11 cellular contexts compared by ENCODE assay signal in genomic region chr16:48317614-48318013, GRCh38.
DNase-seq lines count a peak whose midpoint lies in the region; ATAC-seq lines count a peak whose summit lies in the region.
"Had no signal": no experiment of that assay in that cellular context is flagged by ENCODE, and none has a peak within 500 bp of the region (broad histone marks: within the 10 kb centered on the region; RNA-seq: fewer than 3 reads in every experiment).

No MANE protein-coding gene starts in this region.

- H3K4me1 ChIP-seq in CD4-positive, CD25-positive, alpha-beta regulatory T cell (ENCODE audit: control insufficient read depth, insufficient read depth, low read length, poor library complexity, severe bottlenecking), result peaks cover 28% of the 10 kb centered on the region

- peaks cover 17% of the 10 kb centered on the region for H3K36me3 Mint-ChIP-seq in CD4-positive, CD25-positive, alpha-beta regulatory T cell
- peaks cover 22% of the 10 kb centered on the region for H3K36me3 Mint-ChIP-seq in activated CD4-positive, alpha-beta memory T cell treated with anti-CD3 and anti-CD28 coated beads for 36 hours

- ATAC-seq in CD4-positive, CD25-positive, alpha-beta regulatory T cell (ENCODE audit: low read depth in 2 of 2), result no peak
- ATAC-seq in GM21576 (IDR thresholded peaks at IDR 0.05; ENCODE audit: unreplicated experiment), result no peak
- ATAC-seq in GM18517 (IDR thresholded peaks at IDR 0.05; ENCODE audit: unreplicated experiment), result no peak
- ATAC-seq in GM18511 (IDR thresholded peaks at IDR 0.05; ENCODE audit: unreplicated experiment), result no peak
- no peak for ATAC-seq in HG03039 (IDR thresholded peaks at IDR 0.05; ENCODE audit: unreplicated experiment)

- H3K4me1 Mint-ChIP-seq in CD4-positive, CD25-positive, alpha-beta regulatory T cell, result peaks cover 25 to 44% (median 39%) of the 10 kb centered on the region in 4 donors
- peaks cover 37% of the 10 kb centered on the region for H3K4me1 Mint-ChIP-seq in activated CD4-positive, alpha-beta memory T cell treated with anti-CD3 and anti-CD28 coated beads for 36 hours (ENCODE audit: low read depth)

- H3K27me3 Mint-ChIP-seq in CD4-positive, CD25-positive, alpha-beta regulatory T cell, result no peaks in the 10 kb centered on the region
- no peaks in the 10 kb centered on the region for H3K27me3 Mint-ChIP-seq in activated CD4-positive, alpha-beta memory T cell treated with anti-CD3 and anti-CD28 coated beads for 36 hours

- peak overlapping the region; percentile 78 for H3K4me3 ChIP-seq in CD4-positive, CD25-positive, alpha-beta regulatory T cell (ENCODE audit: low read depth, low read length)
- H3K4me3 ChIP-seq: cardiac muscle cell had no signal

- H3K36me3 ChIP-seq in CD4-positive, CD25-positive, alpha-beta regulatory T cell (ENCODE audit: control insufficient read depth, insufficient read depth, low read length), result peaks cover 12% of the 10 kb centered on the region
- H3K36me3 ChIP-seq: cardiac muscle cell had no signal

- peak in 1 of 3 donors; percentile 10 for DNase-seq in CD4-positive, CD25-positive, alpha-beta regulatory T cell
- DNase-seq in HT-29 (ENCODE audit: low spot score) (peak; percentile 25), islet precursor cell (peak; percentile 55)
- peak; percentile 51 for DNase-seq in activated CD4-positive, alpha-beta memory T cell treated with anti-CD3 and anti-CD28 coated beads for 36 hours
- DNase-seq: NCI-H2029 had no signal

- H3K4me3 Mint-ChIP-seq in CD4-positive, CD25-positive, alpha-beta regulatory T cell, result peak overlapping the region; percentile 1 to 79 (median 29)
- no peak overlapping the region for H3K4me3 Mint-ChIP-seq in activated CD4-positive, alpha-beta memory T cell treated with anti-CD3 and anti-CD28 coated beads for 36 hours

- H3K27ac Mint-ChIP-seq in CD4-positive, CD25-positive, alpha-beta regulatory T cell, result peak overlapping the region; percentile 65 to 91 (median 90)
- H3K27ac Mint-ChIP-seq in activated CD4-positive, alpha-beta memory T cell treated with anti-CD3 and anti-CD28 coated beads for 36 hours, result peak overlapping the region; percentile 76

- POLR2A ChIA-PET in activated CD4-positive, alpha-beta memory T cell treated with anti-CD3 and anti-CD28 coated beads for 36 hours (lab: Charles Lee), result no interaction called here

- no peak overlapping the region for H3K27ac ChIP-seq in CD4-positive, CD25-positive, alpha-beta regulatory T cell (ENCODE audit: insufficient read depth, low read length, poor library complexity, severe bottlenecking)
- H3K27ac ChIP-seq: cardiac muscle cell, parathyroid adenoma had no signal

- H3K9me3 Mint-ChIP-seq in CD4-positive, CD25-positive, alpha-beta regulatory T cell, result peaks cover 0 to 15% (median 3%) of the 10 kb centered on the region in 7 donors
- H3K9me3 Mint-ChIP-seq in activated CD4-positive, alpha-beta memory T cell treated with anti-CD3 and anti-CD28 coated beads for 36 hours, result peaks cover 14% of the 10 kb centered on the region

- no peaks in the 10 kb centered on the region for H3K27me3 ChIP-seq in CD4-positive, CD25-positive, alpha-beta regulatory T cell (ENCODE audit: control insufficient read depth, insufficient read depth, low read length)
- H3K27me3 ChIP-seq: cardiac muscle cell had no signal

- peaks cover 0 to 3% of the 10 kb centered on the region in 2 experiments for H3K9me3 ChIP-seq in CD4-positive, CD25-positive, alpha-beta regulatory T cell (ENCODE audit: control insufficient read depth in 2 of 2, low read length in 2 of 2)

- CTCF ChIA-PET in activated CD4-positive, alpha-beta memory T cell treated with anti-CD3 and anti-CD28 coated beads for 36 hours (lab: Charles Lee), result interaction anchor here (0.8 to 1.3 kb wide), 2 partner anchors 97 to 306 kb away, joined by 3 to 5 read pairs; no protein-coding TSS in a partner anchor

- intact Hi-C loops in activated CD4-positive, alpha-beta memory T cell treated with anti-CD3 and anti-CD28 coated beads for 36 hours (cut with micrococcal nuclease), result loop anchor here (5.0 kb wide), 1 partner anchor 75 kb away; the partner anchor contains the start of gene LONP2
